9 cellular contexts compared by ENCODE assay signal in genomic region chr1:156689960-156690672, GRCh38. TPM values are rescaled to one million over a fixed set of nuclear protein-coding genes. Genes with fewer than 3 reads are reported as not detected.
DNase-seq lines count a peak whose midpoint lies in the region; ATAC-seq, FAIRE-seq and TF ChIP-seq lines count a peak whose summit lies in the region.
"Had no signal": no experiment of that assay in that cellular context is flagged by ENCODE, and none has a peak within 500 bp of the region (broad histone marks: within the 10 kb centered on the region; RNA-seq: fewer than 3 reads in every experiment).

No MANE protein-coding gene starts in this region.

- H2AFZ ChIP-seq in IMR-90 (replicated peaks; ENCODE audit: low read length, poor library complexity): peak overlapping the region; percentile 97

- H3K4me1 ChIP-seq in IMR-90 (ENCODE audit: control insufficient read depth, insufficient read depth, low read length) (peaks cover 6% of the 10 kb centered on the region; the same call in 1 of the 2 replicates), mesendoderm (ENCODE audit: control insufficient read depth, low read depth, low read length) (peaks cover 31% of the 10 kb centered on the region)

- no peaks in the 10 kb centered on the region for H3K79me2 ChIP-seq in mesendoderm (ENCODE audit: control insufficient read depth, insufficient read depth, low read length)

- H3K36me3 ChIP-seq in IMR-90 (ENCODE audit: control insufficient read depth, insufficient read depth, low read length) (no peaks in the 10 kb centered on the region), bronchial epithelial cell (ENCODE audit: control insufficient read depth, insufficient read depth, low read length) (no peaks in the 10 kb centered on the region), mesendoderm (ENCODE audit: control insufficient read depth, insufficient read depth, low read length) (no peaks in the 10 kb centered on the region), brain microvascular endothelial cell (replicated peaks) (no peaks in the 10 kb centered on the region)

- H4K8ac ChIP-seq in IMR-90 (ENCODE audit: low read depth in 2 of 2, low read length in 2 of 2) (no peak overlapping the region; a peak in 1 of 4 replicates), mesendoderm (ENCODE audit: low read depth, low read length) (no peak overlapping the region)

- 100% methylated on average over 1 of the region's 10 CpGs; no CpG with 5 or more reads in 1 of the 2 experiments for WGBS in IMR-90 (ENCODE audit: extremely low coverage in 2 of 2, insufficient read length in 1 of 2), 2 experiments
- no CpG with 5 or more reads among the region's 10 CpGs for WGBS in mesendoderm (ENCODE audit: extremely low coverage, insufficient coverage, low lambda C conversion rate)

- H3K27ac Mint-ChIP-seq in activated CD4-positive, alpha-beta memory T cell treated with anti-CD3 and anti-CD28 coated beads, Interleukin-2, amount 10 ng/mL, durations not matched to agents 7 days and 5 days: no peak overlapping the region

- FAIRE-seq in bronchial epithelial cell (lab: Jason Lieb, UNC): no peak
- FAIRE-seq: islet of Langerhans had no signal

- H2AK5ac ChIP-seq in IMR-90 (ENCODE audit: low read depth, low read length): no peak overlapping the region
- no peak overlapping the region for H2AK5ac ChIP-seq in mesendoderm (ENCODE audit: low read length)

- H2BK120ac ChIP-seq in IMR-90 (ENCODE audit: low read depth, low read length): no peak overlapping the region
- no peak overlapping the region for H2BK120ac ChIP-seq in mesendoderm (ENCODE audit: low read depth, low read length)

- peaks cover 15% of the 10 kb centered on the region for H3K4me1 Mint-ChIP-seq in activated CD4-positive, alpha-beta memory T cell treated with anti-CD3 and anti-CD28 coated beads, Interleukin-2, amount 10 ng/mL, durations not matched to agents 7 days and 5 days

- H3K27ac ChIP-seq in IMR-90 (ENCODE audit: insufficient read depth, low read length): no peak overlapping the region
- no peak overlapping the region for H3K27ac ChIP-seq in mesendoderm (ENCODE audit: low read depth, low read length)
- no peak overlapping the region for H3K27ac ChIP-seq in brain microvascular endothelial cell

- no peak overlapping the region for H2BK20ac ChIP-seq in IMR-90 (ENCODE audit: low read depth, low read length)

- H3K4ac ChIP-seq in IMR-90 (ENCODE audit: low read depth, low read length): peak overlapping the region; percentile 3; the same call in 1 of the 2 replicates
- no peak overlapping the region for H3K4ac ChIP-seq in mesendoderm (ENCODE audit: low read depth, low read length)

- no peak overlapping the region for H3K4me3 Mint-ChIP-seq in activated CD4-positive, alpha-beta memory T cell treated with anti-CD3 and anti-CD28 coated beads, Interleukin-2, amount 10 ng/mL, durations not matched to agents 7 days and 5 days

- no peak for TF ChIP-seq CTCF in IMR-90 (conservative IDR thresholded peaks at IDR 0.05; ENCODE audit: low read depth, low read length)
- TF ChIP-seq CTCF in bronchial epithelial cell (IDR thresholded peaks at IDR 0.05; ENCODE audit: insufficient read depth, low read length, severe bottlenecking): no peak
- no peak for TF ChIP-seq CTCF in brain microvascular endothelial cell (IDR thresholded peaks at IDR 0.05; ENCODE audit: low read depth, low read length, missing control alignments)

- H3K79me1 ChIP-seq in IMR-90 (ENCODE audit: low read depth in 1 of 2, low read length in 2 of 2) (no peaks in the 10 kb centered on the region), mesendoderm (ENCODE audit: low read length) (no peaks in the 10 kb centered on the region)

- no peak for TF ChIP-seq POLR2A in IMR-90 (IDR thresholded peaks at IDR 0.05; ENCODE audit: low read depth, low read length)

- H3K4me3 ChIP-seq in IMR-90 (ENCODE audit: insufficient read depth, low read depth, low read length): no peak overlapping the region
- no peak overlapping the region for H3K4me3 ChIP-seq in bronchial epithelial cell (ENCODE audit: low read depth, low read length)
- no peak overlapping the region for H3K4me3 ChIP-seq in mesendoderm (ENCODE audit: low read length)
- H3K4me3 ChIP-seq in brain microvascular endothelial cell (ENCODE audit: low read depth, low read length): no peak overlapping the region

- no peak for ATAC-seq in IMR-90 (ENCODE audit: low read depth)

- H3K18ac ChIP-seq in IMR-90 (ENCODE audit: low read depth, low read length) (no peak overlapping the region), mesendoderm (ENCODE audit: low read length) (no peak overlapping the region)

- H3K9ac ChIP-seq in IMR-90 (ENCODE audit: low read depth, low read length) (no peak overlapping the region), mesendoderm (ENCODE audit: low read length) (peak overlapping the region; percentile 52)

- no peak for TF ChIP-seq RAD21 in IMR-90 (IDR thresholded peaks at IDR 0.05; ENCODE audit: low read length)

- CTCF ChIA-PET in IMR-90 (lab: Yijun Ruan, JAX): interaction anchor here (0.6 to 5.2 kb wide), 27 partner anchors 9 to 244 kb away, joined by 3 to 104 read pairs (median 5); partner anchors contain the start of genes CRABP2, ISG20L2, METTL25B and MRPL24
- CTCF ChIA-PET in activated CD4-positive, alpha-beta memory T cell treated with anti-CD3 and anti-CD28 coated beads, Interleukin-2, amount 10 ng/mL, durations not matched to agents 7 days and 5 days (lab: Charles Lee): interaction anchor here (0.5 to 11.7 kb wide), 41 partner anchors 8 to 269 kb away, joined by 3 to 212 read pairs (median 4); partner anchors contain the start of genes CRABP2, INSRR, ISG20L2 and METTL25B

- H3K4me2 ChIP-seq in IMR-90 (ENCODE audit: low read depth, low read length) (no peak overlapping the region; the same call in 1 of the 2 replicates), mesendoderm (ENCODE audit: low read length) (peak overlapping the region; percentile 30)

- in situ Hi-C loops in IMR-90 (cut with MboI; ENCODE audit: low sequenced_read_pairs): loop anchor here (5.0 to 10.0 kb wide), 2 partner anchors 32 to 195 kb away; no protein-coding TSS in a partner anchor
- in situ Hi-C loops in brain microvascular endothelial cell (cut with HindIII; ENCODE audit: low pct_ligation_motif_present, low sequenced_read_pairs): no loop called here

- POLR2A ChIA-PET in IMR-90 (lab: Charles Lee; ENCODE audit: unreplicated experiment): no interaction called here
- POLR2A ChIA-PET in activated CD4-positive, alpha-beta memory T cell treated with anti-CD3 and anti-CD28 coated beads, Interleukin-2, amount 10 ng/mL, durations not matched to agents 7 days and 5 days (lab: Charles Lee): interaction anchor here (0.7 to 3.9 kb wide), 9 partner anchors 14 to 118 kb away, joined by 3 to 32 read pairs (median 5); partner anchors contain the start of genes CRABP2, ISG20L2 and METTL25B

- H2BK15ac ChIP-seq in IMR-90 (ENCODE audit: low read depth, low read length): no peak overlapping the region
- no peak overlapping the region for H2BK15ac ChIP-seq in mesendoderm (replicated peaks; ENCODE audit: low read depth)

- H2AK9ac ChIP-seq in IMR-90 (replicated peaks; ENCODE audit: low read depth, low read length, poor library complexity): peak overlapping the region; percentile 72

- H3K27me3 Mint-ChIP-seq in activated CD4-positive, alpha-beta memory T cell treated with anti-CD3 and anti-CD28 coated beads, Interleukin-2, amount 10 ng/mL, durations not matched to agents 7 days and 5 days: peaks cover 69% of the 10 kb centered on the region

- dilution Hi-C loops in IMR-90 (cut with HindIII; ENCODE audit: low sequenced_read_pairs, unreplicated experiment): no loop called here

- H4K20me1 ChIP-seq in IMR-90 (ENCODE audit: insufficient read depth, low read length): no peaks in the 10 kb centered on the region

- H3K27me3 ChIP-seq in IMR-90 (ENCODE audit: control insufficient read depth, insufficient read depth, low read length) (peaks cover 3% of the 10 kb centered on the region; the same call in 1 of the 2 replicates), bronchial epithelial cell (ENCODE audit: control insufficient read depth, insufficient read depth, low read length) (no peaks in the 10 kb centered on the region), mesendoderm (ENCODE audit: insufficient read depth, low read length, poor library complexity) (no peaks in the 10 kb centered on the region), brain microvascular endothelial cell (replicated peaks) (peaks cover 4% of the 10 kb centered on the region)

- H3K9me1 ChIP-seq in IMR-90 (ENCODE audit: insufficient read depth, low read length): no peaks in the 10 kb centered on the region

- H3K36me3 Mint-ChIP-seq in activated CD4-positive, alpha-beta memory T cell treated with anti-CD3 and anti-CD28 coated beads, Interleukin-2, amount 10 ng/mL, durations not matched to agents 7 days and 5 days (ENCODE audit: low read depth): no peaks in the 10 kb centered on the region

- H2BK5ac ChIP-seq in IMR-90 (ENCODE audit: low read depth, low read length, poor library complexity, severe bottlenecking) (no peak overlapping the region), mesendoderm (ENCODE audit: low read length) (no peak overlapping the region)

- DNase-seq in CD1c-positive myeloid dendritic cell (ENCODE audit: extremely low spot score) (peak; percentile 57), IMR-90 (no peak), bronchial epithelial cell (ENCODE audit: low read depth) (peak; percentile 73), mesendoderm (peak; percentile 63), hippocampal formation (lab: John Stamatoyannopoulos, UW) (no peak), NCI-H128 (lab: John Stamatoyannopoulos, UW; ENCODE audit: unreplicated experiment) (no peak), brain microvascular endothelial cell (no peak)
- no peak for DNase-seq in activated CD4-positive, alpha-beta memory T cell treated with anti-CD3 and anti-CD28 coated beads, Interleukin-2, amount 10 ng/mL, durations not matched to agents 7 days and 5 days

- BruUV-seq in IMR-90 (replicated peaks; lab: Mats Ljungman, UMichigan): no TSS peak

- H4K5ac ChIP-seq in IMR-90 (ENCODE audit: low read depth, low read length) (no peak overlapping the region), mesendoderm (ENCODE audit: low read length) (no peak overlapping the region)

- no peak overlapping the region for H3K14ac ChIP-seq in IMR-90 (replicated peaks; ENCODE audit: low read depth, low read length)

- no peak overlapping the region for H3K56ac ChIP-seq in IMR-90 (ENCODE audit: extremely low read depth, insufficient read depth, low read length)
- peak overlapping the region; percentile 70 for H3K56ac ChIP-seq in mesendoderm (ENCODE audit: low read length)

- H3K23ac ChIP-seq in IMR-90 (ENCODE audit: low read depth, low read length): no peak overlapping the region
- H3K23ac ChIP-seq in mesendoderm (ENCODE audit: low read length): no peak overlapping the region

- no peaks in the 10 kb centered on the region for H3K9me3 Mint-ChIP-seq in activated CD4-positive, alpha-beta memory T cell treated with anti-CD3 and anti-CD28 coated beads, Interleukin-2, amount 10 ng/mL, durations not matched to agents 7 days and 5 days

- H3K9me3 ChIP-seq in IMR-90 (ENCODE audit: control insufficient read depth, insufficient read depth, low read length): no peaks in the 10 kb centered on the region

- intact Hi-C loops in IMR-90 (cut with micrococcal nuclease): loop anchor here (1.0 kb wide), 5 partner anchors 15 to 237 kb away; partner anchors contain the start of genes CRABP2 and NTRK1

- H4K91ac ChIP-seq in IMR-90 (ENCODE audit: insufficient read depth, low read depth, low read length): no peak overlapping the region

RNA-seq across cellular contexts. Expression of gene NES, which starts 12.9 kb away (rescaled TPM):
- total RNA-seq in IMR-90 (2012; rRNA removed) (40.1 and 46.1 TPM in 2 replicates), bronchial epithelial cell (under 0.01 TPM in 1 of 2 replicates, not detected in the other)
- polyA plus RNA-seq in IMR-90 (2012; rRNA removed): 25.3 and 26.7 TPM in 2 replicates
- polyA plus RNA-seq in IMR-90 (2012; cell fraction: cytosol; rRNA removed): 12.6 and 13.2 TPM in 2 replicates
- 30.6 and 35.9 TPM in 2 replicates for polyA plus RNA-seq in IMR-90 (2012; cell fraction: nucleus; rRNA removed; ENCODE audit: low replicate concordance)
- polyA plus RNA-seq in mesendoderm (2013, experiment 1 of 2): 77.7 TPM
- polyA plus RNA-seq in mesendoderm (2013, experiment 2 of 2): 79.9 TPM
- total RNA-seq in activated CD4-positive, alpha-beta memory T cell treated with anti-CD3 and anti-CD28 coated beads, Interleukin-2, amount 10 ng/mL, durations not matched to agents 7 days and 5 days: not detected

RNA-seq across cellular contexts. Expression of gene CRABP2, which starts 15.3 kb away (rescaled TPM):
- total RNA-seq in IMR-90 (2012; rRNA removed) (6.1 and 6.3 TPM in 2 replicates), bronchial epithelial cell (5.3 and 112 TPM in 2 replicates)
- polyA plus RNA-seq in IMR-90 (2012; rRNA removed): 12.2 and 15.7 TPM in 2 replicates
- 12.2 and 23.5 TPM in 2 replicates for polyA plus RNA-seq in IMR-90 (2012; cell fraction: cytosol; rRNA removed)
- polyA plus RNA-seq in IMR-90 (2012; cell fraction: nucleus; rRNA removed; ENCODE audit: low replicate concordance): 6.7 and 8.7 TPM in 2 replicates
- polyA plus RNA-seq in mesendoderm (2013, experiment 1 of 2): 52.0 TPM
- 49.6 TPM for polyA plus RNA-seq in mesendoderm (2013, experiment 2 of 2)
- total RNA-seq in activated CD4-positive, alpha-beta memory T cell treated with anti-CD3 and anti-CD28 coated beads, Interleukin-2, amount 10 ng/mL, durations not matched to agents 7 days and 5 days: 1 to 10 TPM in 1 of 2 experiments, under 1 TPM in 1; 0.58 to 1.2 TPM

RNA-seq across cellular contexts. Expression of gene METTL25B, which starts 38.2 kb away (rescaled TPM):
- total RNA-seq in IMR-90 (2012; rRNA removed) (2.3 and 3.1 TPM in 2 replicates), bronchial epithelial cell (14.7 and 20.2 TPM in 2 replicates)
- 9.6 and 10.1 TPM in 2 replicates for polyA plus RNA-seq in IMR-90 (2012; rRNA removed)
- polyA plus RNA-seq in IMR-90 (2012; cell fraction: cytosol; rRNA removed): 6.7 and 10.8 TPM in 2 replicates
- polyA plus RNA-seq in IMR-90 (2012; cell fraction: nucleus; rRNA removed; ENCODE audit: low replicate concordance): 21.6 and 31.1 TPM in 2 replicates
- 12.0 TPM for polyA plus RNA-seq in mesendoderm (2013, experiment 1 of 2)
- 11.6 TPM for polyA plus RNA-seq in mesendoderm (2013, experiment 2 of 2)
- total RNA-seq in activated CD4-positive, alpha-beta memory T cell treated with anti-CD3 and anti-CD28 coated beads, Interleukin-2, amount 10 ng/mL, durations not matched to agents 7 days and 5 days: 10 to 100 TPM; 40.3 to 44.3 TPM

RNA-seq across cellular contexts. Expression of gene ISG20L2, which starts 38.5 kb away (rescaled TPM):
- total RNA-seq in IMR-90 (2012; rRNA removed) (13.6 and 17.0 TPM in 2 replicates), bronchial epithelial cell (7.9 and 10.6 TPM in 2 replicates)
- 27.2 and 27.3 TPM in 2 replicates for polyA plus RNA-seq in IMR-90 (2012; rRNA removed)
- polyA plus RNA-seq in IMR-90 (2012; cell fraction: cytosol; rRNA removed): 11.1 and 15.5 TPM in 2 replicates
- polyA plus RNA-seq in IMR-90 (2012; cell fraction: nucleus; rRNA removed; ENCODE audit: low replicate concordance): 9.0 and 15.3 TPM in 2 replicates
- 75.9 TPM for polyA plus RNA-seq in mesendoderm (2013, experiment 1 of 2)
- 76.2 TPM for polyA plus RNA-seq in mesendoderm (2013, experiment 2 of 2)
- 10 to 100 TPM; 42.0 to 43.3 TPM for total RNA-seq in activated CD4-positive, alpha-beta memory T cell treated with anti-CD3 and anti-CD28 coated beads, Interleukin-2, amount 10 ng/mL, durations not matched to agents 7 days and 5 days

RNA-seq across cellular contexts. Expression of gene BCAN, which starts 48.2 kb away (rescaled TPM):
- total RNA-seq in IMR-90 (2012; rRNA removed): not detected in 2 replicates
- polyA plus RNA-seq in IMR-90 (2012; rRNA removed): 0.07 TPM in 1 of 2 replicates, not detected in the other
- polyA plus RNA-seq in IMR-90 (2012; cell fraction: cytosol; rRNA removed): 0.04 and 0.11 TPM in 2 replicates
- polyA plus RNA-seq in IMR-90 (2012; cell fraction: nucleus; rRNA removed; ENCODE audit: low replicate concordance): 0.05 TPM in 2 replicates
- total RNA-seq in bronchial epithelial cell: not detected in 2 replicates
- 0.88 TPM for polyA plus RNA-seq in mesendoderm (2013, experiment 1 of 2)
- 0.91 TPM for polyA plus RNA-seq in mesendoderm (2013, experiment 2 of 2)
- not detected for total RNA-seq in activated CD4-positive, alpha-beta memory T cell treated with anti-CD3 and anti-CD28 coated beads, Interleukin-2, amount 10 ng/mL, durations not matched to agents 7 days and 5 days

Comparison
In these comparisons a context has a peak if more than half of its experiments do, and no peak if none do; other contexts are left out.
1. DNase-seq: peak in CD1c-positive myeloid dendritic cell (single experiment), bronchial epithelial cell (single experiment) and mesendoderm (single experiment); none in IMR-90 (single experiment), hippocampal formation (0 of 2), NCI-H128 (single experiment), activated CD4-positive, alpha-beta memory T cell treated with anti-CD3 and anti-CD28 coated beads, Interleukin-2, amount 10 ng/mL, durations not matched to agents 7 days and 5 days (single experiment) and brain microvascular endothelial cell (single experiment).
2. RNA of gene NES, which starts 12.9 kb away (total RNA-seq): 40.1 to 46.1 TPM in IMR-90; under 0.01 TPM in bronchial epithelial cell and not detected in activated CD4-positive, alpha-beta memory T cell treated with anti-CD3 and anti-CD28 coated beads, Interleukin-2, amount 10 ng/mL, durations not matched to agents 7 days and 5 days; every median in the first group is over 10 times any median in the second.